ENCODE assay signal across 13 cellular contexts in genomic region chr6:17115251-17116089, GRCh38. TPM values are rescaled to one million over a fixed set of nuclear protein-coding genes. Genes with fewer than 3 reads are reported as not detected.
DNase-seq lines count a peak whose midpoint lies in the region; ATAC-seq, FAIRE-seq and TF ChIP-seq lines count a peak whose summit lies in the region.
"Had no signal": no experiment of that assay in that cellular context is flagged by ENCODE, and none has a peak within 500 bp of the region (broad histone marks: within the 10 kb centered on the region; RNA-seq: fewer than 3 reads in every experiment).

No MANE protein-coding gene starts in this region.

- H2AFZ ChIP-seq in fibroblast of lung (ENCODE audit: low read length) = no peak overlapping the region

- no peaks in the 10 kb centered on the region for H3K79me2 ChIP-seq in fibroblast of lung (ENCODE audit: control insufficient read depth, insufficient read depth, low read length)

- peak overlapping the region; percentile 64; the same call in 1 of the 2 replicates for H3K27ac ChIP-seq in RWPE1
- peak overlapping the region; percentile 72 for H3K27ac ChIP-seq in fibroblast of lung (ENCODE audit: insufficient read depth, low read length)
- peak overlapping the region in 2 of 4 donors; percentile 39 to 57 for H3K27ac ChIP-seq in pancreas

- peak; percentile 87 for DNase-seq in GM03348 (ENCODE audit: low spot score)
- peak; percentile 80 for DNase-seq in RWPE1 (ENCODE audit: low spot score)
- peak; percentile 87 to 95 for DNase-seq in fibroblast of lung (ENCODE audit: low read depth in 2 of 2)
- DNase-seq in pancreas = peak in 1 of 6 donors; percentile 33
- DNase-seq in cerebellum (ENCODE audit: low spot score) = no peak
- no peak for DNase-seq in posterior vena cava (ENCODE audit: low spot score)
- DNase-seq in activated naive CD4-positive, alpha-beta T cell treated with anti-CD3 and anti-CD28 coated beads for 36 hours = no peak
- DNase-seq: activated CD4-positive, CD25-positive, alpha-beta regulatory T cell treated with anti-CD3 and anti-CD28 coated beads, Interleukin-2, amount 50 U/mL, for 72 hours; activated naive CD8-positive, alpha-beta T cell treated with anti-CD3 and anti-CD28 coated beads, Interleukin-2, amount 10 ng/mL, durations not matched to agents 7 days and 5 days; GDM1 had no signal

- H3K27me3 ChIP-seq in fibroblast of lung (ENCODE audit: control insufficient read depth, insufficient read depth, low read length) (no peaks in the 10 kb centered on the region), pancreas (no peaks in the 10 kb centered on the region)

- no peak overlapping the region for H3K9ac ChIP-seq in fibroblast of lung (ENCODE audit: insufficient read depth, low read length)

- ATAC-seq in pancreas (peak; percentile 60 to 95 (median 91)), GM21529 (IDR thresholded peaks at IDR 0.05; ENCODE audit: unreplicated experiment) (no peak)
- ATAC-seq: stimulated activated effector memory CD8-positive, alpha-beta T cell treated with anti-CD3 and anti-CD28 coated beads, Interleukin-12 subunit alpha, Interleukin-12 subunit beta, amount 100 ng/mL, for 72 hours had no signal

- H3K27me3 Mint-ChIP-seq in activated naive CD4-positive, alpha-beta T cell treated with anti-CD3 and anti-CD28 coated beads for 36 hours (ENCODE audit: low read depth) = peaks cover 13% of the 10 kb centered on the region

- H3K36me3 Mint-ChIP-seq in activated naive CD4-positive, alpha-beta T cell treated with anti-CD3 and anti-CD28 coated beads for 36 hours (ENCODE audit: low read depth) = no peaks in the 10 kb centered on the region
- H3K36me3 Mint-ChIP-seq: activated naive CD8-positive, alpha-beta T cell treated with anti-CD3 and anti-CD28 coated beads, Interleukin-2, amount 10 ng/mL, durations not matched to agents 7 days and 5 days; stimulated activated effector memory CD8-positive, alpha-beta T cell treated with anti-CD3 and anti-CD28 coated beads, Interleukin-12 subunit alpha, Interleukin-12 subunit beta, amount 100 ng/mL, for 72 hours had no signal

- H3K4me2 ChIP-seq in fibroblast of lung (ENCODE audit: extremely low read depth, insufficient read depth, low read length) = peak overlapping the region; percentile 90

- no peaks in the 10 kb centered on the region for H3K36me3 ChIP-seq in fibroblast of lung (ENCODE audit: control insufficient read depth, insufficient read depth, low read length)
- H3K36me3 ChIP-seq in pancreas = no peaks in the 10 kb centered on the region

- FAIRE-seq in pancreas (lab: Jason Lieb, UNC) = no peak
- FAIRE-seq: GM19239 had no signal

- intact Hi-C loops in pancreas (cut with DNase I) (no loop called here), posterior vena cava (cut with DNase I) (no loop called here)
- intact Hi-C loops in activated naive CD4-positive, alpha-beta T cell treated with anti-CD3 and anti-CD28 coated beads for 36 hours (cut with micrococcal nuclease) = no loop called here

- no peaks in the 10 kb centered on the region for H3K9me3 Mint-ChIP-seq in activated naive CD4-positive, alpha-beta T cell treated with anti-CD3 and anti-CD28 coated beads for 36 hours
- H3K9me3 Mint-ChIP-seq: activated naive CD8-positive, alpha-beta T cell treated with anti-CD3 and anti-CD28 coated beads, Interleukin-2, amount 10 ng/mL, durations not matched to agents 7 days and 5 days; stimulated activated effector memory CD8-positive, alpha-beta T cell treated with anti-CD3 and anti-CD28 coated beads, Interleukin-12 subunit alpha, Interleukin-12 subunit beta, amount 100 ng/mL, for 72 hours had no signal

- H3K4me1 Mint-ChIP-seq in activated naive CD4-positive, alpha-beta T cell treated with anti-CD3 and anti-CD28 coated beads for 36 hours (ENCODE audit: low read depth) = no peaks in the 10 kb centered on the region
- H3K4me1 Mint-ChIP-seq: activated naive CD8-positive, alpha-beta T cell treated with anti-CD3 and anti-CD28 coated beads, Interleukin-2, amount 10 ng/mL, durations not matched to agents 7 days and 5 days; stimulated activated effector memory CD8-positive, alpha-beta T cell treated with anti-CD3 and anti-CD28 coated beads, Interleukin-12 subunit alpha, Interleukin-12 subunit beta, amount 100 ng/mL, for 72 hours had no signal

- 73 to 75% methylated on average over 5 of the region's 5 CpGs for WGBS in pancreas, 2 donors

- H4K20me1 ChIP-seq in fibroblast of lung (ENCODE audit: control insufficient read depth, extremely low read depth, insufficient read depth, low read length) = no peaks in the 10 kb centered on the region

- H3K9me3 ChIP-seq in fibroblast of lung (ENCODE audit: control insufficient read depth, insufficient read depth, low read depth, low read length) (no peaks in the 10 kb centered on the region), pancreas (no peaks in the 10 kb centered on the region)

- CTCF ChIA-PET in RWPE1 (lab: Yijun Ruan, JAX) = no interaction called here
- CTCF ChIA-PET in activated naive CD4-positive, alpha-beta T cell treated with anti-CD3 and anti-CD28 coated beads for 36 hours (lab: Charles Lee) = no interaction called here

- H3K4me3 Mint-ChIP-seq in activated naive CD4-positive, alpha-beta T cell treated with anti-CD3 and anti-CD28 coated beads for 36 hours = no peak overlapping the region
- H3K4me3 Mint-ChIP-seq: activated naive CD8-positive, alpha-beta T cell treated with anti-CD3 and anti-CD28 coated beads, Interleukin-2, amount 10 ng/mL, durations not matched to agents 7 days and 5 days; stimulated activated effector memory CD8-positive, alpha-beta T cell treated with anti-CD3 and anti-CD28 coated beads, Interleukin-12 subunit alpha, Interleukin-12 subunit beta, amount 100 ng/mL, for 72 hours had no signal

- no peak overlapping the region for H3K27ac Mint-ChIP-seq in activated naive CD4-positive, alpha-beta T cell treated with anti-CD3 and anti-CD28 coated beads for 36 hours
- H3K27ac Mint-ChIP-seq: activated naive CD8-positive, alpha-beta T cell treated with anti-CD3 and anti-CD28 coated beads, Interleukin-2, amount 10 ng/mL, durations not matched to agents 7 days and 5 days; stimulated activated effector memory CD8-positive, alpha-beta T cell treated with anti-CD3 and anti-CD28 coated beads, Interleukin-12 subunit alpha, Interleukin-12 subunit beta, amount 100 ng/mL, for 72 hours had no signal

- peaks cover 10% of the 10 kb centered on the region for H3K4me1 ChIP-seq in fibroblast of lung (ENCODE audit: control insufficient read depth, extremely low read depth, insufficient read depth, low read length)
- H3K4me1 ChIP-seq in pancreas = peaks cover 0 to 6% (median 0%) of the 10 kb centered on the region in 3 donors

- no peak for TF ChIP-seq CTCF in RWPE1 (conservative IDR thresholded peaks at IDR 0.05; ENCODE audit: low read depth)
- no peak for TF ChIP-seq CTCF in fibroblast of lung (conservative IDR thresholded peaks at IDR 0.05 in 1 of 2, IDR thresholded peaks at IDR 0.05 in 1 of 2; ENCODE audit: low read depth in 1 of 2, low read length in 2 of 2)
- TF ChIP-seq CTCF in pancreas (IDR thresholded peaks at IDR 0.05) = no peak

- POLR2A ChIA-PET in RWPE1 (lab: Yijun Ruan, JAX; ENCODE audit: low non-redundant PET) = no interaction called here

- no peak overlapping the region for H3K4me3 ChIP-seq in fibroblast of lung (replicated peaks in 1 of 4; ENCODE audit: control extremely low read depth in 1 of 4, insufficient read depth in 1 of 4, low read depth in 3 of 4, low read length in 4 of 4)
- H3K4me3 ChIP-seq in pancreas = no peak overlapping the region

RNA-seq across cellular contexts. Expression of gene STMND1, which starts 13.6 kb away (rescaled TPM):
- total RNA-seq in fibroblast of lung (not detected in 2 replicates), pancreas (1 to 10 TPM in 5 of 6 donors, under 1 TPM in 1; 0.21 to 3.8 (median 1.4) TPM), cerebellum (0.36 TPM), posterior vena cava (not detected)
- polyA plus RNA-seq in fibroblast of lung (0.06 TPM in 1 of 2 replicates, not detected in the other), pancreas (1 to 10 TPM; 1.1 to 2.2 TPM)
- polyA plus RNA-seq in fibroblast of lung (2012) = not detected in 2 replicates
- polyA minus RNA-seq in fibroblast of lung (ENCODE audit: low replicate concordance) = not detected in 2 replicates
- total RNA-seq in activated naive CD4-positive, alpha-beta T cell treated with anti-CD3 and anti-CD28 coated beads for 36 hours = not detected
- total RNA-seq: activated naive CD8-positive, alpha-beta T cell treated with anti-CD3 and anti-CD28 coated beads, Interleukin-2, amount 10 ng/mL, durations not matched to agents 7 days and 5 days had no signal

Comparison
In these comparisons a context has a peak if more than half of its experiments do, and no peak if none do; other contexts are left out.
1. DNase-seq: peak in GM03348 (single experiment), RWPE1 (single experiment) and fibroblast of lung (2 of 2); none in cerebellum (single experiment), posterior vena cava (single experiment) and activated naive CD4-positive, alpha-beta T cell treated with anti-CD3 and anti-CD28 coated beads for 36 hours (single experiment).